8 cellular contexts compared by ENCODE assay signal in genomic region chr11:111870887-111871692, GRCh38. TPM values are rescaled to one million over a fixed set of nuclear protein-coding genes. Genes with fewer than 3 reads are reported as not detected.
A peak's percentile ranks its signal among the peaks of the same experiment; 100 is the strongest.
DNase-seq lines count a peak whose midpoint lies in the region; TF ChIP-seq lines count a peak whose summit lies in the region.

ALG9 (minus strand) TSS chr11:111871581; CDS start chr11:111871482, 99 bp downstream.

- H3K36me3 ChIP-seq in MG63 (peaks cover 13% of the 10 kb centered on the region), SK-N-SH (replicated peaks in 1 of 2; ENCODE audit: control insufficient read depth in 1 of 2, insufficient read depth in 2 of 2, low read length in 1 of 2) (peaks cover 21 to 31% of the 10 kb centered on the region in 2 experiments), ovary (no peaks in the 10 kb centered on the region), thyroid gland (peaks cover 17% of the 10 kb centered on the region in 2 donors)

- no peak within 1 kb of the TSS for H2BK12ac ChIP-seq in H9 (ENCODE audit: insufficient read length, low read depth, low read length)

- H2AFZ ChIP-seq in H9 (ENCODE audit: low read length), result peak within 1 kb of the TSS; percentile 94
- H2AFZ ChIP-seq in SK-N-SH (ENCODE audit: low read depth), result peak within 1 kb of the TSS; percentile 90

- H3K9ac ChIP-seq in H9 (ENCODE audit: extremely low read depth, insufficient read length, low read length), result peak within 1 kb of the TSS; percentile 61
- peak within 1 kb of the TSS; percentile 86 for H3K9ac ChIP-seq in SK-N-SH

- H3K27ac ChIP-seq in H9 (ENCODE audit: insufficient read length, low read depth, low read length) (no peak within 1 kb of the TSS), SK-N-SH (ENCODE audit: low read depth in 2 of 2, low read length in 1 of 2) (peak within 1 kb of the TSS; percentile 81 to 93), ovary (peak within 1 kb of the TSS; percentile 47 to 85), thyroid gland (peak within 1 kb of the TSS; percentile 82 to 97 (median 89))

- H3K4me1 Mint-ChIP-seq in H9 (peaks cover 13% of the 10 kb centered on the region in 2 experiments), glutamatergic neuron (ENCODE audit: low read depth, unreplicated experiment) (peaks cover 3% of the 10 kb centered on the region)
- peaks cover 36% of the 10 kb centered on the region for H3K4me1 Mint-ChIP-seq in activated naive CD4-positive, alpha-beta T cell treated with anti-CD3 and anti-CD28 coated beads, Interleukin-2, amount 50 U/mL, for 24 hours

- no peak for TF ChIP-seq RAD21 in SK-N-SH (IDR thresholded peaks at IDR 0.05; ENCODE audit: low read length)

- H3K27me3 Mint-ChIP-seq in H9 (ENCODE audit: low read depth), result no peaks in the 10 kb centered on the region
- H3K27me3 Mint-ChIP-seq in activated naive CD4-positive, alpha-beta T cell treated with anti-CD3 and anti-CD28 coated beads, Interleukin-2, amount 50 U/mL, for 24 hours, result no peaks in the 10 kb centered on the region
- peaks cover 8% of the 10 kb centered on the region for H3K27me3 Mint-ChIP-seq in glutamatergic neuron (ENCODE audit: unreplicated experiment)

- H3K4me2 ChIP-seq in H9 (ENCODE audit: insufficient read depth, insufficient read length, low read length), result peak within 1 kb of the TSS; percentile 93
- H3K4me2 ChIP-seq in SK-N-SH, result peak within 1 kb of the TSS; percentile 85

- no peaks in the 10 kb centered on the region for H3K9me3 Mint-ChIP-seq in H9
- H3K9me3 Mint-ChIP-seq in activated naive CD4-positive, alpha-beta T cell treated with anti-CD3 and anti-CD28 coated beads, Interleukin-2, amount 50 U/mL, for 24 hours, result no peaks in the 10 kb centered on the region
- H3K9me3 Mint-ChIP-seq in glutamatergic neuron (ENCODE audit: unreplicated experiment), result no peaks in the 10 kb centered on the region

- H3K27ac Mint-ChIP-seq in H9, result peak within 1 kb of the TSS; percentile 53 to 95 (median 87); a peak in 5 of 7 replicates
- peak within 1 kb of the TSS; percentile 98 for H3K27ac Mint-ChIP-seq in activated naive CD4-positive, alpha-beta T cell treated with anti-CD3 and anti-CD28 coated beads, Interleukin-2, amount 50 U/mL, for 24 hours
- H3K27ac Mint-ChIP-seq in glutamatergic neuron (ENCODE audit: unreplicated experiment), result peak within 1 kb of the TSS; percentile 85

- H2BK5ac ChIP-seq in H9 (ENCODE audit: insufficient read length, low read length), result no peak within 1 kb of the TSS

- no peak within 1 kb of the TSS for H3K4ac ChIP-seq in H9 (ENCODE audit: low read depth, low read length)

- DNase-seq in GM03348 (ENCODE audit: low spot score) (peak; percentile 92), H9 (peak; percentile 81), MG63 (peak; percentile 86), SK-N-SH (peak; percentile 95), glutamatergic neuron (peak; percentile 91), ovary (peak; percentile 86 to 93 (median 89)), thyroid gland (peak; percentile 77 to 82)

- H3K36me3 Mint-ChIP-seq in H9 (ENCODE audit: insufficient read depth in 1 of 3, low read depth in 3 of 3) (peaks cover 0 to 26% (median 26%) of the 10 kb centered on the region in 3 experiments; a peak in 5 of 7 replicates), glutamatergic neuron (ENCODE audit: unreplicated experiment) (no peaks in the 10 kb centered on the region)
- H3K36me3 Mint-ChIP-seq in activated naive CD4-positive, alpha-beta T cell treated with anti-CD3 and anti-CD28 coated beads, Interleukin-2, amount 50 U/mL, for 24 hours, result peaks cover 13% of the 10 kb centered on the region

- H3F3A ChIP-seq in SK-N-SH (replicated peaks; ENCODE audit: insufficient read depth), result peaks cover 3% of the 10 kb centered on the region

- H3K23me2 ChIP-seq in H9 (ENCODE audit: insufficient read length, low read depth, low read length, poor library complexity, severe bottlenecking), result peaks cover 3% of the 10 kb centered on the region

- no peaks in the 10 kb centered on the region for H3K9me2 ChIP-seq in SK-N-SH

- H2AK5ac ChIP-seq in H9 (ENCODE audit: insufficient read length, low read length), result no peak within 1 kb of the TSS

- CTCF ChIA-PET in SK-N-SH (lab: Yijun Ruan, JAX), result interaction anchor here (0.7 to 1.6 kb wide), 13 partner anchors 13 to 268 kb away, joined by 3 to 6 read pairs (median 3); no protein-coding TSS in a partner anchor

- H3K4me1 ChIP-seq in H9 (ENCODE audit: insufficient read depth, low read length) (no peaks in the 10 kb centered on the region), SK-N-SH (ENCODE audit: control insufficient read depth in 1 of 2, insufficient read depth in 2 of 2, low read depth in 1 of 2, low read length in 1 of 2) (peaks cover 0 to 6% of the 10 kb centered on the region in 2 experiments; a peak in 3 of 4 replicates), ovary (ENCODE audit: insufficient read depth) (peaks cover 3% of the 10 kb centered on the region), thyroid gland (peaks cover 5% of the 10 kb centered on the region in 2 donors)

- H2BK120ac ChIP-seq in H9 (ENCODE audit: low read depth, low read length, poor library complexity, severe bottlenecking), result no peak within 1 kb of the TSS

- H4K8ac ChIP-seq in H9 (replicated peaks; ENCODE audit: insufficient read length, low read depth, low read length), result no peak within 1 kb of the TSS

- TF ChIP-seq POLR2A in ovary (IDR thresholded peaks at IDR 0.05) (no peak), thyroid gland (IDR thresholded peaks at IDR 0.05) (peak in 1 of 2 donors; percentile 62)

- H3K4me3 ChIP-seq in MG63, result peak within 1 kb of the TSS; percentile 97
- peak within 1 kb of the TSS; percentile 81 to 85 for H3K4me3 ChIP-seq in SK-N-SH (ENCODE audit: low read depth in 2 of 2, low read length in 1 of 2)
- peak within 1 kb of the TSS; percentile 94 for H3K4me3 ChIP-seq in ovary
- peak within 1 kb of the TSS; percentile 66 to 96 (median 95) for H3K4me3 ChIP-seq in thyroid gland (replicated peaks in 1 of 3)

- H3K14ac ChIP-seq in H9 (ENCODE audit: insufficient read depth, low read length), result peak within 1 kb of the TSS; percentile 32

- POLR2A ChIA-PET in SK-N-SH (lab: Yijun Ruan, JAX), result interaction anchor here (0.8 to 1.7 kb wide), 6 partner anchors 9 to 216 kb away, joined by 3 to 9 read pairs (median 4); partner anchors contain the start of genes SDHD and TIMM8B

- no peak within 1 kb of the TSS for H3T11ph ChIP-seq in H9 (ENCODE audit: low read length)

- H3K9me3 ChIP-seq in H9 (ENCODE audit: control insufficient read depth, low read depth, low read length) (no peaks in the 10 kb centered on the region), MG63 (no peaks in the 10 kb centered on the region), SK-N-SH (no peaks in the 10 kb centered on the region), ovary (no peaks in the 10 kb centered on the region), thyroid gland (no peaks in the 10 kb centered on the region)

- no peak within 1 kb of the TSS for H2BK20ac ChIP-seq in H9 (ENCODE audit: low read depth, low read length, poor library complexity, severe bottlenecking)

- no peaks in the 10 kb centered on the region for H3K27me3 ChIP-seq in H9 (ENCODE audit: insufficient read depth, low read length)
- H3K27me3 ChIP-seq in MG63, result no peaks in the 10 kb centered on the region
- no peaks in the 10 kb centered on the region for H3K27me3 ChIP-seq in SK-N-SH (ENCODE audit: insufficient read depth)
- no peaks in the 10 kb centered on the region for H3K27me3 ChIP-seq in ovary
- no peaks in the 10 kb centered on the region for H3K27me3 ChIP-seq in thyroid gland

- TF ChIP-seq EP300 in SK-N-SH (IDR thresholded peaks at IDR 0.05; ENCODE audit: borderline replicate concordance in 1 of 2, low read depth in 1 of 2, low read length in 1 of 2) (no peak), ovary (IDR thresholded peaks at IDR 0.05) (no peak)

- no peak within 1 kb of the TSS for H3K23ac ChIP-seq in H9 (ENCODE audit: insufficient read length, low read depth, low read length)

- H3K79me2 ChIP-seq in H9 (ENCODE audit: insufficient read depth, low read length) (no peaks in the 10 kb centered on the region), SK-N-SH (ENCODE audit: insufficient read depth) (peaks cover 18% of the 10 kb centered on the region)

- no peak within 1 kb of the TSS for H3K56ac ChIP-seq in H9 (ENCODE audit: insufficient read length, low read depth, low read length)

- H3K18ac ChIP-seq in H9 (ENCODE audit: insufficient read length, low read depth, low read length), result no peak within 1 kb of the TSS

- no peak within 1 kb of the TSS for H4K5ac ChIP-seq in H9 (ENCODE audit: insufficient read length, low read depth, low read length)

- H3K4me3 Mint-ChIP-seq in H9 (peak within 1 kb of the TSS; percentile 92 to 95), glutamatergic neuron (ENCODE audit: unreplicated experiment) (peak within 1 kb of the TSS; percentile 95)
- peak within 1 kb of the TSS; percentile 92 for H3K4me3 Mint-ChIP-seq in activated naive CD4-positive, alpha-beta T cell treated with anti-CD3 and anti-CD28 coated beads, Interleukin-2, amount 50 U/mL, for 24 hours

- H3K79me1 ChIP-seq in H9 (ENCODE audit: insufficient read depth, low read depth, low read length, poor library complexity, severe bottlenecking), result no peaks in the 10 kb centered on the region

- no peak within 1 kb of the TSS for H2BK15ac ChIP-seq in H9 (ENCODE audit: low read depth, low read length)

- intact Hi-C loops in ovary (cut with DNase I), result loop anchor here in 3 of 4 donors (5.0 to 10.0 kb wide), 3 partner anchors 106 to 214 kb away; partner anchors contain the start of genes SDHD (in 1 of the 3) and TIMM8B (in 1 of the 3)
- intact Hi-C loops in thyroid gland (cut with DNase I), result no loop called here

- H4K20me1 ChIP-seq in H9 (ENCODE audit: control insufficient read depth, insufficient read depth, insufficient read length) (no peaks in the 10 kb centered on the region), SK-N-SH (ENCODE audit: insufficient read depth) (no peaks in the 10 kb centered on the region)

- TF ChIP-seq CTCF in H9 (conservative IDR thresholded peaks at IDR 0.05) (peak; percentile 58), SK-N-SH (IDR thresholded peaks at IDR 0.05) (peak; percentile 46), glutamatergic neuron (IDR thresholded peaks at IDR 0.05; ENCODE audit: partially characterized antibody, unreplicated experiment) (peak; percentile 21), ovary (IDR thresholded peaks at IDR 0.05) (no peak), thyroid gland (IDR thresholded peaks at IDR 0.05) (peak in 4 of 6 experiments; percentile 5 to 28 (median 8))

- H4K91ac ChIP-seq in H9 (ENCODE audit: insufficient read length, low read depth, low read length), result no peak within 1 kb of the TSS

- WGBS in H9 (ENCODE audit: extremely low coverage, insufficient read length, low lambda C conversion rate), result no CpG with 5 or more reads among the region's 51 CpGs
- WGBS in SK-N-SH (ENCODE audit: low lambda C conversion rate), result 3% methylated on average over 13 of the region's 51 CpGs
- WGBS in ovary, 3 donors, result 0 to 1% (median 0%) methylated on average over 26 to 51 of the region's 51 CpGs
- WGBS in thyroid gland, 2 donors, result 0% methylated on average over 22 to 27 of the region's 51 CpGs

RNA-seq across cellular contexts. Expression of gene ALG9, which starts in this region (rescaled TPM):
- total RNA-seq in H9 (2021) (25.5 and 26.0 TPM in 2 replicates), glutamatergic neuron (ENCODE audit: unreplicated experiment) (69.4 TPM), ovary (10 to 100 TPM; 24.4 to 39.9 (median 29.3) TPM), thyroid gland (10 to 100 TPM; 35.3 to 44.9 (median 36.6) TPM)
- 16.4 and 23.6 TPM in 2 replicates for total RNA-seq in MG63 (2014; rRNA removed; shearing (Covaris generic); ENCODE audit: low replicate concordance)
- polyA plus RNA-seq in SK-N-SH (2012; rRNA removed) (17.9 and 23.4 TPM in 2 replicates), ovary (10 to 100 TPM; 12.0 to 43.5 TPM)
- 15.5 and 15.8 TPM in 2 replicates for polyA plus RNA-seq in SK-N-SH (2012; cell fraction: cytosol; rRNA removed)
- 30.7 and 49.3 TPM in 2 replicates for polyA plus RNA-seq in SK-N-SH (2012; cell fraction: nucleus; rRNA removed)

Comparison
In these comparisons a context has a peak if more than half of its experiments do, and no peak if none do; other contexts are left out.
1. CTCF ChIP-seq: peak in H9 (single experiment), SK-N-SH (single experiment), glutamatergic neuron (single experiment) and thyroid gland (4 of 6); none in ovary (0 of 3).
2. Peak in every context shown above with its lines, with median percentiles within 50 percentile points of each other: DNase-seq, H3K27ac Mint-ChIP-seq, H3K4me3 Mint-ChIP-seq and H3K4me3 ChIP-seq.